Comparison of ENCODE assay signal across 31 cellular contexts in genomic region chr5:63719147-63719546, GRCh38.
DNase-seq lines count a peak whose midpoint lies in the region; ATAC-seq, FAIRE-seq and TF ChIP-seq lines count a peak whose summit lies in the region.
"Had no signal": no experiment of that assay in that cellular context is flagged by ENCODE, and none has a peak within 500 bp of the region (broad histone marks: within the 10 kb centered on the region; RNA-seq: fewer than 3 reads in every experiment).

No MANE protein-coding gene starts in this region.

- TF ChIP-seq EP300 in HepG2 (IDR thresholded peaks at IDR 0.05; ENCODE audit: low read depth in 2 of 2, low read length in 2 of 2) = no peak
- no peak for TF ChIP-seq EP300 in HepG2 (CRISPR knock-in tag; IDR thresholded peaks at IDR 0.05; ENCODE audit: borderline replicate concordance)

- no peak for ATAC-seq in HepG2
- ATAC-seq in right lobe of liver = no peak
- ATAC-seq: A549; CD8-positive, alpha-beta T cell had no signal

- H3K27me3 ChIP-seq in HepG2 (ENCODE audit: control insufficient read depth in 1 of 2, insufficient read depth in 2 of 2, low read length in 2 of 2) = no peaks in the 10 kb centered on the region; a peak in 1 of 5 replicates
- H3K27me3 ChIP-seq in right lobe of liver = no peaks in the 10 kb centered on the region
- H3K27me3 ChIP-seq: BE2C; BLaER1; BLaER1 treated with 17β-estradiol and CSF1 and Interleukin-3, amounts not matched to agents 10 nM and 100 nM had no signal

- no peak overlapping the region for H2AFZ ChIP-seq in HepG2 (ENCODE audit: low read length)

- CTCF ChIA-PET in HepG2 (lab: Yijun Ruan, JAX; ENCODE audit: low intra/inter-chr PET ratio, low total read pairs) = no interaction called here

- H3K27ac ChIP-seq in HepG2 (ENCODE audit: extremely low read length, insufficient read depth, low read length) = no peak overlapping the region
- no peak overlapping the region for H3K27ac ChIP-seq in right lobe of liver
- H3K27ac ChIP-seq: 22Rv1, A549, BLaER1, C4-2B had no signal

- H3K9me3 ChIP-seq in HepG2 (ENCODE audit: low read length) = peaks cover 21% of the 10 kb centered on the region
- H3K9me3 ChIP-seq in right lobe of liver = no peaks in the 10 kb centered on the region
- H3K9me3 ChIP-seq: A549, BE2C, BLaER1, Caco-2 had no signal

- no peaks in the 10 kb centered on the region for H4K20me1 ChIP-seq in HepG2 (ENCODE audit: insufficient read depth, low read length)
- H4K20me1 ChIP-seq: BLaER1; BLaER1 treated with 17β-estradiol and CSF1 and Interleukin-3, amounts not matched to agents 10 nM and 100 nM had no signal

- no peak overlapping the region for H3K4me2 ChIP-seq in HepG2 (ENCODE audit: low read depth, low read length)
- H3K4me2 ChIP-seq: A549, BLaER1 had no signal

- no peak overlapping the region for H3K9ac ChIP-seq in HepG2 (ENCODE audit: insufficient read depth, low read depth, low read length)
- H3K9ac ChIP-seq: BLaER1; BLaER1 treated with 17β-estradiol and CSF1 and Interleukin-3, amounts not matched to agents 10 nM and 100 nM had no signal

- TF ChIP-seq CTCF in HepG2 (CRISPR knock-in tag; IDR thresholded peaks at IDR 0.05) (no peak), right lobe of liver (IDR thresholded peaks at IDR 0.05) (no peak)

- 0% methylated on average over 1 of the region's 1 CpG for WGBS in HepG2 (ENCODE audit: low lambda C conversion rate)
- WGBS in right lobe of liver (ENCODE audit: insufficient coverage, low coverage, low lambda C conversion rate, missing lambda C conversion rate) = 39% methylated on average over 1 of the region's 1 CpG

- DNase-seq in NCI-H82 (lab: John Stamatoyannopoulos, UW) (peak; percentile 22), NCI-H82 treated with DMSO at 0.1 percent for 48 hours (lab: John Stamatoyannopoulos, UW; ENCODE audit: unreplicated experiment) (no peak), HepG2 (ENCODE audit: low spot score) (no peak), right lobe of liver (no peak)
- DNase-seq: 8988T; ACHN; AML-193; BE2C; C1 segment of cervical spinal cord; Caco-2; Calu3; CD4-positive, alpha-beta memory T cell; CD4-positive, alpha-beta T cell; CD4-positive, CD25-positive, alpha-beta regulatory T cell; CD8-positive, alpha-beta memory T cell; CD8-positive, alpha-beta T cell; COR-L47; DMS 273 treated with DMSO at 0.1 percent for 48 hours; DMS153; DMS53; DMS79; DMS79 treated with DMSO at 0.1 percent for 48 hours; DND-41; EL had no signal

- POLR2A ChIA-PET in HepG2 (lab: Yijun Ruan, JAX) = no interaction called here

- H3K4me3 ChIP-seq in HepG2 (replicated peaks in 1 of 3; ENCODE audit: insufficient read depth in 1 of 3, low read depth in 2 of 3, low read length in 3 of 3) (no peak overlapping the region), right lobe of liver (no peak overlapping the region)
- H3K4me3 ChIP-seq: A549; BLaER1; BLaER1 treated with 17β-estradiol and CSF1 and Interleukin-3, amounts not matched to agents 10 nM and 100 nM had no signal

- no peaks in the 10 kb centered on the region for H3K4me1 ChIP-seq in HepG2 (ENCODE audit: insufficient read depth, low read length)
- H3K4me1 ChIP-seq in right lobe of liver = no peaks in the 10 kb centered on the region
- H3K4me1 ChIP-seq: A549, BE2C, BLaER1, Caco-2 had no signal

- in situ Hi-C loops in HepG2 (cut with HindIII; ENCODE audit: extremely low pct_ligation_motif_present, low pct_unique_long_range_greater_than_20kb) = no loop called here

- intact Hi-C loops in HepG2 (cut with micrococcal nuclease; ENCODE audit: unreplicated experiment) (no loop called here), right lobe of liver (cut with DNase I) (no loop called here)

- BruUV-seq in HepG2 (replicated peaks; lab: Mats Ljungman, UMichigan) = no TSS peak

- no peaks in the 10 kb centered on the region for H3K79me2 ChIP-seq in HepG2 (ENCODE audit: insufficient read depth, low read length)

- no peak for TF ChIP-seq RAD21 in HepG2 (CRISPR knock-in tag; IDR thresholded peaks at IDR 0.05)

- no peak for FAIRE-seq in HepG2 (lab: Jason Lieb, UNC)
- FAIRE-seq: A204.1, A549, D721Med had no signal

- H3K36me3 ChIP-seq in HepG2 (replicated peaks in 1 of 2; ENCODE audit: control insufficient read depth in 1 of 2, insufficient read depth in 2 of 2, low read length in 2 of 2) = no peaks in the 10 kb centered on the region
- no peaks in the 10 kb centered on the region for H3K36me3 ChIP-seq in right lobe of liver
- H3K36me3 ChIP-seq: BE2C; BLaER1; BLaER1 treated with 17β-estradiol and CSF1 and Interleukin-3, amounts not matched to agents 10 nM and 100 nM had no signal

- TF ChIP-seq POLR2A in HepG2 (IDR thresholded peaks at IDR 0.05; ENCODE audit: insufficient read depth in 1 of 2, low read depth in 2 of 2, low read length in 2 of 2) (no peak), right lobe of liver (IDR thresholded peaks at IDR 0.05) (no peak)

TF ChIP-seq in HepG2, 621 proteins besides CTCF, POLR2A, EP300 and RAD21:
- TF ChIP-seq ATF5 (CRISPR knock-in tag; IDR thresholded peaks at IDR 0.05; ENCODE audit: low read depth) = no peak
- peak; percentile 91 for TF ChIP-seq MNT (IDR thresholded peaks at IDR 0.05)
